ENCODE assay signal across 23 cellular contexts in genomic region chr7:115116773-115117715, GRCh38.
A peak's percentile ranks its signal among the peaks of the same experiment; 100 is the strongest.
DNase-seq lines count a peak whose midpoint lies in the region; ATAC-seq and TF ChIP-seq lines count a peak whose summit lies in the region.
"Had no signal": no experiment of that assay in that cellular context is flagged by ENCODE, and none has a peak within 500 bp of the region (broad histone marks: within the 10 kb centered on the region; RNA-seq: fewer than 3 reads in every experiment).

No MANE protein-coding gene starts in this region.

- peak; percentile 6 for DNase-seq in DMS 273 (lab: John Stamatoyannopoulos, UW; ENCODE audit: unreplicated experiment)
- DNase-seq in DMS 273 treated with DMSO at 0.1 percent for 48 hours (lab: John Stamatoyannopoulos, UW): no peak
- DNase-seq in glomerular visceral epithelial cell (ENCODE audit: extremely low spot score): peak; percentile 44
- DNase-seq in upper lobe of right lung: no peak
- no peak for DNase-seq in AG08395 (ENCODE audit: low spot score)
- no peak for DNase-seq in NCI-H187 treated with DMSO at 0.1 percent for 48 hours (lab: John Stamatoyannopoulos, UW)
- DNase-seq: 8988T; activated CD8-positive, alpha-beta memory T cell treated with anti-CD3 and anti-CD28 coated beads, Interleukin-2, amount 50 U/mL, for 4 hours; activated gamma-delta T cell treated with Interleukin-2 at 50 U/mL for 16 hours; amygdala; effector memory CD4-positive, alpha-beta T cell; HFFc6; Karpas-422; NCI-H1436; OCI-M1; stimulated activated CD4-positive, alpha-beta T cell treated with anti-CD3 and anti-CD28 coated beads, Interleukin-12 subunit alpha, Interleukin-12 subunit beta, amount 100 ng/mL, for 4 hours; stimulated activated naive CD4-positive, alpha-beta T cell treated with Interleukin-2 at 50 U/mL for 16 hours; T-helper 9 cell; upper lobe of left lung had no signal

- H3K27ac ChIP-seq in upper lobe of right lung: no peak overlapping the region
- H3K27ac ChIP-seq: C4-2B, SJCRH30, upper lobe of left lung had no signal

- H3K27me3 ChIP-seq in upper lobe of right lung: no peaks in the 10 kb centered on the region
- H3K27me3 ChIP-seq: SJCRH30, upper lobe of left lung had no signal

- no peak for TF ChIP-seq CTCF in upper lobe of right lung (IDR thresholded peaks at IDR 0.05)

- intact Hi-C loops in upper lobe of right lung (cut with DNase I): no loop called here

- peaks cover 4% of the 10 kb centered on the region for H3K4me1 ChIP-seq in upper lobe of right lung
- H3K4me1 ChIP-seq: SJCRH30 had no signal

- no peaks in the 10 kb centered on the region for H3K36me3 ChIP-seq in upper lobe of right lung
- H3K36me3 ChIP-seq: SJCRH30, upper lobe of left lung had no signal

- ATAC-seq in HG03432 (IDR thresholded peaks at IDR 0.05; ENCODE audit: unreplicated experiment): peak; percentile 63
- ATAC-seq in upper lobe of right lung: peak; percentile 42
- no peak for ATAC-seq in GM18868 (IDR thresholded peaks at IDR 0.05; ENCODE audit: unreplicated experiment)

- no peak overlapping the region for H3K4me3 ChIP-seq in upper lobe of right lung
- H3K4me3 ChIP-seq: SJCRH30, upper lobe of left lung had no signal

- no peaks in the 10 kb centered on the region for H3K9me3 ChIP-seq in upper lobe of right lung
- H3K9me3 ChIP-seq: SJCRH30, upper lobe of left lung had no signal

Comparison
In these comparisons a context has a peak if more than half of its experiments do, and no peak if none do; other contexts are left out.
1. DNase-seq: peak in DMS 273 (single experiment) and glomerular visceral epithelial cell (single experiment); none in DMS 273 treated with DMSO at 0.1 percent for 48 hours (single experiment), upper lobe of right lung (single experiment), AG08395 (single experiment) and NCI-H187 treated with DMSO at 0.1 percent for 48 hours (single experiment).